In the genomic region with DNA sequence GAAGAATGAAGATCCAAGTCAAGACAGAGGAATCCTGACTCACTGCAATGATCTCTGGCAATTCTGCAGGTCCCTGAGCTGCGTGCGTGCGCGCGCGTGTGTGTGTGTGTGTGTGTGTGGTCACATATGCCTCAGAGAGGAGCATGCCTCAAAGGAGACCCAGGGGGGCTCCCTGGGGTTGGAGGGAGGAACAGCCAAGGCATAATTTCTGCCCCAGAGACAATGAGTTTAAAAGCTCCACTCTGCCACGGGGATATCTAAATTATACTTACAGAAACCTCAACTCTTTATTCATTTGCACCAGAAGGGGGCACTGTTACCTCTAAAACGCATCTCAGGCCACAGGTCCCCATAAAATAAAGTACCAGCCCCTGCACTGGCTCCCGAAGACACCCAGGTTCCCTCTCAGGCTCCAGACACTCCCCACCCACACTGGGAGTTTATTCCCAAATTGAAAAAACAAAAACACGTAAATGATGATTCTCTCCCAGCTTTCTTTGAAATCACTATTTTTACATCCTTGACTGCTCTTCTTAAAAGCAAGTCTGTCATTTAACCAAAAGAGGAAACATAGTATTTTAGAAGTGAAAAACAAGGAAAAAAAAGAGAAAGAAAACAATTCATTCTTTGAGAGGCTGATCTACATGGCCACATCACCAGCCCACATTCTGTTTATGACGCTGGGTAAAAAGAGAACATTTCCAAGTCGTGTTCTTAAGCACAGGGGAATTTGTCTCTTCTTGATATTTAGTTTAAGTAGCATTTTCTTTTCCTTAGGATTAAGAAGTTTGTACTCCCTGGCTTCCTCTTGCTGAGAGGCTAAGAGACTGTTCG, we compare ENCODE assay signal across 8 cellular contexts.
DNase-seq lines count a peak whose midpoint lies in the region; ATAC-seq and FAIRE-seq lines count a peak whose summit lies in the region.

No MANE protein-coding gene starts in this region.

- H3K4me1 ChIP-seq in iPS DF 6.9 (ENCODE audit: control insufficient read depth, insufficient read depth, low read length) (no peaks in the 10 kb centered on the region), small intestine (ENCODE audit: control insufficient read depth in 2 of 2, insufficient read depth in 1 of 2, low read depth in 1 of 2, low read length in 1 of 2) (no peaks in the 10 kb centered on the region)

- no peak for FAIRE-seq in small intestine (lab: Jason Lieb, UNC)

- WGBS in iPS DF 6.9 (ENCODE audit: insufficient coverage, insufficient read length): no CpG with 5 or more reads among the region's 13 CpGs
- 54 to 57% (median 56%) methylated on average over 13 of the region's 13 CpGs for WGBS in small intestine, 3 donors

- H3K9me3 ChIP-seq in iPS DF 6.9 (ENCODE audit: control insufficient read depth, insufficient read depth, low read length) (no peaks in the 10 kb centered on the region), small intestine (ENCODE audit: control insufficient read depth, low read depth) (no peaks in the 10 kb centered on the region)

- DNase-seq in stimulated activated CD4-positive, alpha-beta T cell treated with anti-CD3 and anti-CD28 coated beads, Interleukin-2, amount 100 ng/mL, for 48 hours: peak; percentile 0 to 2
- no peak for DNase-seq in stimulated activated CD4-positive, alpha-beta T cell treated with anti-CD3 and anti-CD28 coated beads, Interleukin-4, amount 100 ng/mL, for 4 hours
- DNase-seq in NCI-H1105 treated with DMSO at 0.1 percent for 48 hours (lab: John Stamatoyannopoulos, UW) (peak; percentile 61), astrocyte of the hippocampus (ENCODE audit: low read depth, low spot score) (peak; percentile 82), iPS DF 6.9 (ENCODE audit: low read depth, low spot score) (peak; percentile 55), small intestine (peak; percentile 56), NCI-H2081 (lab: John Stamatoyannopoulos, UW) (no peak)

- no peak overlapping the region for H3K4me3 ChIP-seq in iPS DF 6.9 (ENCODE audit: low read length)
- no peak overlapping the region for H3K4me3 ChIP-seq in small intestine (ENCODE audit: low read depth in 1 of 2, low read length in 2 of 2)

- H3K27ac ChIP-seq in iPS DF 6.9 (ENCODE audit: low read length) (no peak overlapping the region), small intestine (ENCODE audit: low read depth in 1 of 2, low read length in 1 of 2) (no peak overlapping the region)

- ATAC-seq in GM19397 (IDR thresholded peaks at IDR 0.05; ENCODE audit: unreplicated experiment): no peak

- H3K27me3 ChIP-seq in iPS DF 6.9 (ENCODE audit: control insufficient read depth, insufficient read depth, low read length) (no peaks in the 10 kb centered on the region), small intestine (ENCODE audit: control insufficient read depth in 2 of 2, insufficient read depth in 2 of 2, low read length in 2 of 2) (no peaks in the 10 kb centered on the region)

- H3K36me3 ChIP-seq in iPS DF 6.9 (ENCODE audit: control insufficient read depth, insufficient read depth, low read length) (no peaks in the 10 kb centered on the region), small intestine (ENCODE audit: control insufficient read depth in 2 of 2, insufficient read depth in 2 of 2, low read length in 2 of 2) (no peaks in the 10 kb centered on the region)

Comparison
In these comparisons a context has a peak if more than half of its experiments do, and no peak if none do; other contexts are left out.
1. DNase-seq: peak in stimulated activated CD4-positive, alpha-beta T cell treated with anti-CD3 and anti-CD28 coated beads, Interleukin-2, amount 100 ng/mL, for 48 hours (2 of 2), NCI-H1105 treated with DMSO at 0.1 percent for 48 hours (single experiment), astrocyte of the hippocampus (single experiment), iPS DF 6.9 (single experiment) and small intestine (single experiment); none in stimulated activated CD4-positive, alpha-beta T cell treated with anti-CD3 and anti-CD28 coated beads, Interleukin-4, amount 100 ng/mL, for 4 hours (0 of 2) and NCI-H2081 (0 of 2).